In the genomic region with DNA sequence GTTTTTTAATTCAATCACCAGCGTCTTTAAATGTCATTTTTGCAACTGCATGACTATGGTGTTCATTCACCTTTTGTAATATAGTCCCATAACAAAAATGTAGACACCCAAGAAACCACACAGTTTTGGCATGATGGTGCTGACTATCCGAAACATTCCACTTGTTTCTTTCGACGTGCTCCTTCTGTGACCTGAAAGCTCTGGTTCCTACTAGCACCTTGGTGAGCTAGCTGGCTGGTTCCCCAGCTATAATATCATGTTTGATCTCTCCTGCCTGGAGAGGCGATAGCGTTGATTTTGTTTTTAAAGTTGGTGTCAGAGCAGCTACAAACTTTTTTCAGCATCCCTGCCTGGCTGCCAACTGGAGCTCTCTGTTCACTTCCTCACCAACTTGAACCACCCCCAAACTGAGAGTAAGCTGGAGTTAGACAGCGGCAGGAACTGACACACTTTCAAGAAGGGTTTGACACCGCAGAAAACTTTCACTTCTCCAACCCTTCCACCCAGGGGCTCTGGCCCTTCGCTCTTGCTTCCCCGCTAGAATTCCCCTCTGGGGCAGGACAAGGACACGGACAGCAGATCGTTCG, we compare ENCODE assay signal across 1 cellular context.
TF ChIP-seq lines count a peak whose summit lies in the region.

No MANE protein-coding gene starts in this region.

TF ChIP-seq in K562, 482 proteins besides CTCF, POLR2A, EP300 and RAD21 (continues in another document):
- TF ChIP-seq, protein P1, sequence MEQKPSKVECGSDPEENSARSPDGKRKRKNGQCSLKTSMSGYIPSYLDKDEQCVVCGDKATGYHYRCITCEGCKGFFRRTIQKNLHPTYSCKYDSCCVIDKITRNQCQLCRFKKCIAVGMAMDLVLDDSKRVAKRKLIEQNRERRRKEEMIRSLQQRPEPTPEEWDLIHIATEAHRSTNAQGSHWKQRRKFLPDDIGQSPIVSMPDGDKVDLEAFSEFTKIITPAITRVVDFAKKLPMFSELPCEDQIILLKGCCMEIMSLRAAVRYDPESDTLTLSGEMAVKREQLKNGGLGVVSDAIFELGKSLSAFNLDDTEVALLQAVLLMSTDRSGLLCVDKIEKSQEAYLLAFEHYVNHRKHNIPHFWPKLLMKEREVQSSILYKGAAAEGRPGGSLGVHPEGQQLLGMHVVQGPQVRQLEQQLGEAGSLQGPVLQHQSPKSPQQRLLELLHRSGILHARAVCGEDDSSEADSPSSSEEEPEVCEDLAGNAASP (IDR thresholded peaks at IDR 0.05): no peak
- TF ChIP-seq SMARCE1 (IDR thresholded peaks at IDR 0.05) (0 out of 2 replicates have a peak, but pooled peaks have one; percentile 44), NFE2 (IDR thresholded peaks at IDR 0.05; ENCODE audit: low read depth) (no peak), ZNF143 (CRISPR knock-in tag; IDR thresholded peaks at IDR 0.05) (no peak), RB1 (IDR thresholded peaks at IDR 0.05; ENCODE audit: low read depth) (no peak), ZNF695 (CRISPR knock-in tag; IDR thresholded peaks at IDR 0.05) (no peak), JUN (IDR thresholded peaks at IDR 0.05; ENCODE audit: borderline replicate concordance, low read depth, low read length) (no peak), JUN (CRISPR knock-in tag; IDR thresholded peaks at IDR 0.05; ENCODE audit: borderline replicate concordance) (no peak), NFYB (IDR thresholded peaks at IDR 0.05; ENCODE audit: extremely low read depth, insufficient read length) (no peak), RAD51 (IDR thresholded peaks at IDR 0.05; ENCODE audit: borderline replicate concordance, low read depth) (no peak), C11orf30 (IDR thresholded peaks at IDR 0.05; ENCODE audit: low read depth) (no peak), LCOR (CRISPR knock-in tag; IDR thresholded peaks at IDR 0.05) (no peak), CHD4 (IDR thresholded peaks at IDR 0.05; ENCODE audit: insufficient read depth, insufficient replicate concordance, low read depth, low read length, poor library complexity, severe bottlenecking) (no peak), EP400 (IDR thresholded peaks at IDR 0.05) (0 out of 2 replicates have a peak, but pooled peaks have one; percentile 10), CEBPG (CRISPR knock-in tag; IDR thresholded peaks at IDR 0.05) (no peak), CEBPG (tag; conservative IDR thresholded peaks at IDR 0.05 in 1 of 2, IDR thresholded peaks at IDR 0.05 in 1 of 2) (no peak), CHCHD3 (CRISPR knock-in tag; IDR thresholded peaks at IDR 0.05) (no peak), BRCA1 (IDR thresholded peaks at IDR 0.05) (no peak), BRCA1 (CRISPR knock-in tag; IDR thresholded peaks at IDR 0.05) (no peak), RBM15 (IDR thresholded peaks at IDR 0.05; ENCODE audit: insufficient read depth, low read length) (no peak), KLF16 (IDR thresholded peaks at IDR 0.05) (no peak)
- TF ChIP-seq, protein P2, sequence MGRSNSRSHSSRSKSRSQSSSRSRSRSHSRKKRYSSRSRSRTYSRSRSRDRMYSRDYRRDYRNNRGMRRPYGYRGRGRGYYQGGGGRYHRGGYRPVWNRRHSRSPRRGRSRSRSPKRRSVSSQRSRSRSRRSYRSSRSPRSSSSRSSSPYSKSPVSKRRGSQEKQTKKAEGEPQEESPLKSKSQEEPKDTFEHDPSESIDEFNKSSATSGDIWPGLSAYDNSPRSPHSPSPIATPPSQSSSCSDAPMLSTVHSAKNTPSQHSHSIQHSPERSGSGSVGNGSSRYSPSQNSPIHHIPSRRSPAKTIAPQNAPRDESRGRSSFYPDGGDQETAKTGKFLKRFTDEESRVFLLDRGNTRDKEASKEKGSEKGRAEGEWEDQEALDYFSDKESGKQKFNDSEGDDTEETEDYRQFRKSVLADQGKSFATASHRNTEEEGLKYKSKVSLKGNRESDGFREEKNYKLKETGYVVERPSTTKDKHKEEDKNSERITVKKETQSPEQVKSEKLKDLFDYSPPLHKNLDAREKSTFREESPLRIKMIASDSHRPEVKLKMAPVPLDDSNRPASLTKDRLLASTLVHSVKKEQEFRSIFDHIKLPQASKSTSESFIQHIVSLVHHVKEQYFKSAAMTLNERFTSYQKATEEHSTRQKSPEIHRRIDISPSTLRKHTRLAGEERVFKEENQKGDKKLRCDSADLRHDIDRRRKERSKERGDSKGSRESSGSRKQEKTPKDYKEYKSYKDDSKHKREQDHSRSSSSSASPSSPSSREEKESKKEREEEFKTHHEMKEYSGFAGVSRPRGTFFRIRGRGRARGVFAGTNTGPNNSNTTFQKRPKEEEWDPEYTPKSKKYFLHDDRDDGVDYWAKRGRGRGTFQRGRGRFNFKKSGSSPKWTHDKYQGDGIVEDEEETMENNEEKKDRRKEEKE (IDR thresholded peaks at IDR 0.05; ENCODE audit: borderline replicate concordance in 1 of 2, control insufficient read depth in 1 of 2, low read depth in 2 of 2, low read length in 1 of 2): no peak
- TF ChIP-seq, protein P3, sequence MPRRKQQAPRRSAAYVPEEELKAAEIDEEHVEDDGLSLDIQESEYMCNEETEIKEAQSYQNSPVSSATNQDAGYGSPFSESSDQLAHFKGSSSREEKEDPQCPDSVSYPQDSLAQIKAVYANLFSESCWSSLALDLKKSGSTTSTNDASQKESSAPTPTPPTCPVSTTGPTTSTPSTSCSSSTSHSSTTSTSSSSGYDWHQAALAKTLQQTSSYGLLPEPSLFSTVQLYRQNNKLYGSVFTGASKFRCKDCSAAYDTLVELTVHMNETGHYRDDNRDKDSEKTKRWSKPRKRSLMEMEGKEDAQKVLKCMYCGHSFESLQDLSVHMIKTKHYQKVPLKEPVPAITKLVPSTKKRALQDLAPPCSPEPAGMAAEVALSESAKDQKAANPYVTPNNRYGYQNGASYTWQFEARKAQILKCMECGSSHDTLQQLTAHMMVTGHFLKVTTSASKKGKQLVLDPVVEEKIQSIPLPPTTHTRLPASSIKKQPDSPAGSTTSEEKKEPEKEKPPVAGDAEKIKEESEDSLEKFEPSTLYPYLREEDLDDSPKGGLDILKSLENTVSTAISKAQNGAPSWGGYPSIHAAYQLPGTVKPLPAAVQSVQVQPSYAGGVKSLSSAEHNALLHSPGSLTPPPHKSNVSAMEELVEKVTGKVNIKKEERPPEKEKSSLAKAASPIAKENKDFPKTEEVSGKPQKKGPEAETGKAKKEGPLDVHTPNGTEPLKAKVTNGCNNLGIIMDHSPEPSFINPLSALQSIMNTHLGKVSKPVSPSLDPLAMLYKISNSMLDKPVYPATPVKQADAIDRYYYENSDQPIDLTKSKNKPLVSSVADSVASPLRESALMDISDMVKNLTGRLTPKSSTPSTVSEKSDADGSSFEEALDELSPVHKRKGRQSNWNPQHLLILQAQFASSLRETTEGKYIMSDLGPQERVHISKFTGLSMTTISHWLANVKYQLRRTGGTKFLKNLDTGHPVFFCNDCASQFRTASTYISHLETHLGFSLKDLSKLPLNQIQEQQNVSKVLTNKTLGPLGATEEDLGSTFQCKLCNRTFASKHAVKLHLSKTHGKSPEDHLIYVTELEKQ (CRISPR knock-in tag; IDR thresholded peaks at IDR 0.05): no peak
- TF ChIP-seq, protein P4, sequence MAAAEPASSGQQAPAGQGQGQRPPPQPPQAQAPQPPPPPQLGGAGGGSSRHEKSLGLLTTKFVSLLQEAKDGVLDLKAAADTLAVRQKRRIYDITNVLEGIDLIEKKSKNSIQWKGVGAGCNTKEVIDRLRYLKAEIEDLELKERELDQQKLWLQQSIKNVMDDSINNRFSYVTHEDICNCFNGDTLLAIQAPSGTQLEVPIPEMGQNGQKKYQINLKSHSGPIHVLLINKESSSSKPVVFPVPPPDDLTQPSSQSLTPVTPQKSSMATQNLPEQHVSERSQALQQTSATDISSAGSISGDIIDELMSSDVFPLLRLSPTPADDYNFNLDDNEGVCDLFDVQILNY (CRISPR knock-in tag; IDR thresholded peaks at IDR 0.05): no peak
- TF ChIP-seq, protein P5, sequence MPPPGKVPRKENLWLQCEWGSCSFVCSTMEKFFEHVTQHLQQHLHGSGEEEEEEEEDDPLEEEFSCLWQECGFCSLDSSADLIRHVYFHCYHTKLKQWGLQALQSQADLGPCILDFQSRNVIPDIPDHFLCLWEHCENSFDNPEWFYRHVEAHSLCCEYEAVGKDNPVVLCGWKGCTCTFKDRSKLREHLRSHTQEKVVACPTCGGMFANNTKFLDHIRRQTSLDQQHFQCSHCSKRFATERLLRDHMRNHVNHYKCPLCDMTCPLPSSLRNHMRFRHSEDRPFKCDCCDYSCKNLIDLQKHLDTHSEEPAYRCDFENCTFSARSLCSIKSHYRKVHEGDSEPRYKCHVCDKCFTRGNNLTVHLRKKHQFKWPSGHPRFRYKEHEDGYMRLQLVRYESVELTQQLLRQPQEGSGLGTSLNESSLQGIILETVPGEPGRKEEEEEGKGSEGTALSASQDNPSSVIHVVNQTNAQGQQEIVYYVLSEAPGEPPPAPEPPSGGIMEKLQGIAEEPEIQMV (tag; conservative IDR thresholded peaks at IDR 0.05; ENCODE audit: low read depth): no peak
- TF ChIP-seq, protein P6, sequence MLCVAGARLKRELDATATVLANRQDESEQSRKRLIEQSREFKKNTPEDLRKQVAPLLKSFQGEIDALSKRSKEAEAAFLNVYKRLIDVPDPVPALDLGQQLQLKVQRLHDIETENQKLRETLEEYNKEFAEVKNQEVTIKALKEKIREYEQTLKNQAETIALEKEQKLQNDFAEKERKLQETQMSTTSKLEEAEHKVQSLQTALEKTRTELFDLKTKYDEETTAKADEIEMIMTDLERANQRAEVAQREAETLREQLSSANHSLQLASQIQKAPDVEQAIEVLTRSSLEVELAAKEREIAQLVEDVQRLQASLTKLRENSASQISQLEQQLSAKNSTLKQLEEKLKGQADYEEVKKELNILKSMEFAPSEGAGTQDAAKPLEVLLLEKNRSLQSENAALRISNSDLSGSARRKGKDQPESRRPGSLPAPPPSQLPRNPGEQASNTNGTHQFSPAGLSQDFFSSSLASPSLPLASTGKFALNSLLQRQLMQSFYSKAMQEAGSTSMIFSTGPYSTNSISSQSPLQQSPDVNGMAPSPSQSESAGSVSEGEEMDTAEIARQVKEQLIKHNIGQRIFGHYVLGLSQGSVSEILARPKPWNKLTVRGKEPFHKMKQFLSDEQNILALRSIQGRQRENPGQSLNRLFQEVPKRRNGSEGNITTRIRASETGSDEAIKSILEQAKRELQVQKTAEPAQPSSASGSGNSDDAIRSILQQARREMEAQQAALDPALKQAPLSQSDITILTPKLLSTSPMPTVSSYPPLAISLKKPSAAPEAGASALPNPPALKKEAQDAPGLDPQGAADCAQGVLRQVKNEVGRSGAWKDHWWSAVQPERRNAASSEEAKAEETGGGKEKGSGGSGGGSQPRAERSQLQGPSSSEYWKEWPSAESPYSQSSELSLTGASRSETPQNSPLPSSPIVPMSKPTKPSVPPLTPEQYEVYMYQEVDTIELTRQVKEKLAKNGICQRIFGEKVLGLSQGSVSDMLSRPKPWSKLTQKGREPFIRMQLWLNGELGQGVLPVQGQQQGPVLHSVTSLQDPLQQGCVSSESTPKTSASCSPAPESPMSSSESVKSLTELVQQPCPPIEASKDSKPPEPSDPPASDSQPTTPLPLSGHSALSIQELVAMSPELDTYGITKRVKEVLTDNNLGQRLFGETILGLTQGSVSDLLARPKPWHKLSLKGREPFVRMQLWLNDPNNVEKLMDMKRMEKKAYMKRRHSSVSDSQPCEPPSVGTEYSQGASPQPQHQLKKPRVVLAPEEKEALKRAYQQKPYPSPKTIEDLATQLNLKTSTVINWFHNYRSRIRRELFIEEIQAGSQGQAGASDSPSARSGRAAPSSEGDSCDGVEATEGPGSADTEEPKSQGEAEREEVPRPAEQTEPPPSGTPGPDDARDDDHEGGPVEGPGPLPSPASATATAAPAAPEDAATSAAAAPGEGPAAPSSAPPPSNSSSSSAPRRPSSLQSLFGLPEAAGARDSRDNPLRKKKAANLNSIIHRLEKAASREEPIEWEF (CRISPR knock-in tag; IDR thresholded peaks at IDR 0.05): no peak
